ENCODE assay signal across 9 cellular contexts in genomic region chr6:137155830-137156229, GRCh38. TPM values are rescaled to one million over a fixed set of nuclear protein-coding genes. Genes with fewer than 3 reads are reported as not detected.
DNase-seq lines count a peak whose midpoint lies in the region; ATAC-seq and TF ChIP-seq lines count a peak whose summit lies in the region.
"Had no signal": no experiment of that assay in that cellular context is flagged by ENCODE, and none has a peak within 500 bp of the region (broad histone marks: within the 10 kb centered on the region; RNA-seq: fewer than 3 reads in every experiment).

No MANE protein-coding gene starts in this region.

- no peaks in the 10 kb centered on the region for H4K20me1 ChIP-seq in KMS-11 (ENCODE audit: insufficient read depth)

- peak overlapping the region; percentile 15 for H3K27ac Mint-ChIP-seq in activated T-helper 2 cell treated with anti-CD3 and anti-CD28 coated beads, Interferon-gamma antibody, Interleukin-2, Interleukin-4, amounts not matched to agents 10 μg/mL and 5 μg/mL and 100 μg/mL, durations not matched to agents 14 hours and 24 hours and 36 hours
- H3K27ac Mint-ChIP-seq in natural killer cell treated with Interleukin-12 subunit alpha and Interleukin-12 subunit beta and Interleukin-15 and Interleukin-18, amount 100 ng/mL, for 72 hours: peak overlapping the region; percentile 79 to 89

- H3K9ac ChIP-seq in KMS-11: no peak overlapping the region

- TF ChIP-seq CTCF in KMS-11 (conservative IDR thresholded peaks at IDR 0.05; ENCODE audit: low read depth, low read length) (no peak), stomach (IDR thresholded peaks at IDR 0.05) (no peak), WERI-Rb-1 (IDR thresholded peaks at IDR 0.05; ENCODE audit: low read depth, low read length) (no peak)

- H3K4me3 Mint-ChIP-seq in activated T-helper 2 cell treated with anti-CD3 and anti-CD28 coated beads, Interferon-gamma antibody, Interleukin-2, Interleukin-4, amounts not matched to agents 10 μg/mL and 5 μg/mL and 100 μg/mL, durations not matched to agents 14 hours and 24 hours and 36 hours (ENCODE audit: low read depth): peak overlapping the region; percentile 28
- peak overlapping the region; percentile 72 for H3K4me3 Mint-ChIP-seq in natural killer cell treated with Interleukin-12 subunit alpha and Interleukin-12 subunit beta and Interleukin-15 and Interleukin-18, amount 100 ng/mL, for 72 hours

- DNase-seq in activated T-helper 2 cell treated with anti-CD3 and anti-CD28 coated beads, Interferon-gamma antibody, Interleukin-2, Interleukin-4, amounts not matched to agents 10 μg/mL and 5 μg/mL and 100 μg/mL, durations not matched to agents 14 hours and 24 hours and 36 hours (ENCODE audit: low spot score): peak; percentile 44
- peak; percentile 76 for DNase-seq in natural killer cell treated with Interleukin-12 subunit alpha and Interleukin-12 subunit beta and Interleukin-15 and Interleukin-18, amount 100 ng/mL, for 72 hours (ENCODE audit: low spot score)
- no peak for DNase-seq in Right ventricle myocardium superior
- no peak for DNase-seq in stimulated activated naive CD4-positive, alpha-beta T cell treated with Interleukin-2 at 50 U/mL for 16 hours (lab: John Stamatoyannopoulos, UW)
- DNase-seq in stomach: no peak
- no peak for DNase-seq in WERI-Rb-1

- no peaks in the 10 kb centered on the region for H3K79me2 ChIP-seq in KMS-11 (ENCODE audit: insufficient read depth, low read depth)

- peaks cover 43% of the 10 kb centered on the region for H3K9me3 Mint-ChIP-seq in activated T-helper 2 cell treated with anti-CD3 and anti-CD28 coated beads, Interferon-gamma antibody, Interleukin-2, Interleukin-4, amounts not matched to agents 10 μg/mL and 5 μg/mL and 100 μg/mL, durations not matched to agents 14 hours and 24 hours and 36 hours
- no peaks in the 10 kb centered on the region for H3K9me3 Mint-ChIP-seq in natural killer cell treated with Interleukin-12 subunit alpha and Interleukin-12 subunit beta and Interleukin-15 and Interleukin-18, amount 100 ng/mL, for 72 hours

- peaks cover 12% of the 10 kb centered on the region for H3K27me3 Mint-ChIP-seq in activated T-helper 2 cell treated with anti-CD3 and anti-CD28 coated beads, Interferon-gamma antibody, Interleukin-2, Interleukin-4, amounts not matched to agents 10 μg/mL and 5 μg/mL and 100 μg/mL, durations not matched to agents 14 hours and 24 hours and 36 hours (ENCODE audit: low read depth)
- peaks cover 2 to 6% of the 10 kb centered on the region in 2 donors for H3K27me3 Mint-ChIP-seq in natural killer cell treated with Interleukin-12 subunit alpha and Interleukin-12 subunit beta and Interleukin-15 and Interleukin-18, amount 100 ng/mL, for 72 hours

- H3K4me1 ChIP-seq in KMS-11 (ENCODE audit: low read depth, poor library complexity, severe bottlenecking): peaks cover 13% of the 10 kb centered on the region
- H3K4me1 ChIP-seq in stomach: peaks cover 0 to 11% (median 0%) of the 10 kb centered on the region in 4 donors

- intact Hi-C loops in activated T-helper 2 cell treated with anti-CD3 and anti-CD28 coated beads, Interferon-gamma antibody, Interleukin-2, Interleukin-4, amounts not matched to agents 10 μg/mL and 5 μg/mL and 100 μg/mL, durations not matched to agents 14 hours and 24 hours and 36 hours (cut with micrococcal nuclease): loop anchor here (1.0 to 5.0 kb wide), 3 partner anchors 9 to 61 kb away; partner anchors contain the start of gene IFNGR1
- intact Hi-C loops in Right ventricle myocardium superior (cut with DNase I): no loop called here
- intact Hi-C loops in stomach (cut with DNase I; ENCODE audit: low total_unique reads): no loop called here

- H3K27me3 ChIP-seq in KMS-11 (ENCODE audit: insufficient read depth, low read depth): no peaks in the 10 kb centered on the region
- H3K27me3 ChIP-seq in stomach: no peaks in the 10 kb centered on the region
- H3K27me3 ChIP-seq in WERI-Rb-1 (ENCODE audit: insufficient read depth, low read depth, severe bottlenecking): peaks cover 6% of the 10 kb centered on the region

- no peaks in the 10 kb centered on the region for H3K36me3 ChIP-seq in KMS-11 (ENCODE audit: insufficient read depth)
- no peaks in the 10 kb centered on the region for H3K36me3 ChIP-seq in stomach
- H3K36me3 ChIP-seq in WERI-Rb-1: no peaks in the 10 kb centered on the region

- H3K4me1 Mint-ChIP-seq in activated T-helper 2 cell treated with anti-CD3 and anti-CD28 coated beads, Interferon-gamma antibody, Interleukin-2, Interleukin-4, amounts not matched to agents 10 μg/mL and 5 μg/mL and 100 μg/mL, durations not matched to agents 14 hours and 24 hours and 36 hours (ENCODE audit: low read depth): peaks cover 19% of the 10 kb centered on the region
- peaks cover 16 to 20% of the 10 kb centered on the region in 2 donors for H3K4me1 Mint-ChIP-seq in natural killer cell treated with Interleukin-12 subunit alpha and Interleukin-12 subunit beta and Interleukin-15 and Interleukin-18, amount 100 ng/mL, for 72 hours (ENCODE audit: low read depth in 2 of 2)

- H3K4me2 ChIP-seq in KMS-11: peak overlapping the region; percentile 3

- no peak for TF ChIP-seq EP300 in stomach (IDR thresholded peaks at IDR 0.05)

- H3K9me3 ChIP-seq in stomach (peaks cover 0 to 11% (median 0%) of the 10 kb centered on the region in 4 donors), WERI-Rb-1 (ENCODE audit: severe bottlenecking) (no peaks in the 10 kb centered on the region)

- 65 to 88% (median 85%) methylated on average over 2 of the region's 2 CpGs for WGBS in stomach, 5 donors

- ATAC-seq in GM18511 (IDR thresholded peaks at IDR 0.05; ENCODE audit: unreplicated experiment): peak; percentile 82
- peak; percentile 93 for ATAC-seq in natural killer cell treated with Interleukin-12 subunit alpha and Interleukin-12 subunit beta and Interleukin-15 and Interleukin-18, amount 100 ng/mL, for 72 hours
- ATAC-seq in Right ventricle myocardium superior (ENCODE audit: poor library complexity): no peak

- H3K4me3 ChIP-seq in KMS-11 (IDR thresholded peaks at IDR 0.05; ENCODE audit: insufficient read depth, low read depth, low read length) (no peak overlapping the region), stomach (no peak overlapping the region), WERI-Rb-1 (ENCODE audit: low read depth, low read length) (no peak overlapping the region)

- H3K27ac ChIP-seq in KMS-11 (no peak overlapping the region), stomach (peak overlapping the region in 1 of 5 donors; percentile 41), WERI-Rb-1 (no peak overlapping the region)

- peaks cover 33% of the 10 kb centered on the region for H3K36me3 Mint-ChIP-seq in activated T-helper 2 cell treated with anti-CD3 and anti-CD28 coated beads, Interferon-gamma antibody, Interleukin-2, Interleukin-4, amounts not matched to agents 10 μg/mL and 5 μg/mL and 100 μg/mL, durations not matched to agents 14 hours and 24 hours and 36 hours (ENCODE audit: low read depth)
- peaks cover 21% of the 10 kb centered on the region for H3K36me3 Mint-ChIP-seq in natural killer cell treated with Interleukin-12 subunit alpha and Interleukin-12 subunit beta and Interleukin-15 and Interleukin-18, amount 100 ng/mL, for 72 hours

- no peak overlapping the region for H2AFZ ChIP-seq in KMS-11 (ENCODE audit: low read depth)

- no peak for TF ChIP-seq POLR2A in stomach (IDR thresholded peaks at IDR 0.05)

RNA-seq across cellular contexts. Expression of gene IL22RA2, which starts 17.6 kb away (rescaled TPM):
- total RNA-seq in activated T-helper 2 cell treated with anti-CD3 and anti-CD28 coated beads, Interferon-gamma antibody, Interleukin-2, Interleukin-4, amounts not matched to agents 10 μg/mL and 5 μg/mL and 100 μg/mL, durations not matched to agents 14 hours and 24 hours and 36 hours: not detected in 2 replicates
- total RNA-seq in natural killer cell treated with Interleukin-12 subunit alpha and Interleukin-12 subunit beta and Interleukin-15 and Interleukin-18, amount 100 ng/mL, for 72 hours: not detected
- total RNA-seq in Right ventricle myocardium superior (not detected), stomach (not detected)
- under 1 TPM in 1 of 3 donors, not detected in 2; 0.05 TPM for polyA plus RNA-seq in stomach
- total RNA-seq: lung microvascular endothelial cell had no signal

Comparison
In these comparisons a context has a peak if more than half of its experiments do, and no peak if none do; other contexts are left out.
1. DNase-seq: peak in activated T-helper 2 cell treated with anti-CD3 and anti-CD28 coated beads, Interferon-gamma antibody, Interleukin-2, Interleukin-4, amounts not matched to agents 10 μg/mL and 5 μg/mL and 100 μg/mL, durations not matched to agents 14 hours and 24 hours and 36 hours (single experiment) and natural killer cell treated with Interleukin-12 subunit alpha and Interleukin-12 subunit beta and Interleukin-15 and Interleukin-18, amount 100 ng/mL, for 72 hours (single experiment); none in Right ventricle myocardium superior (single experiment), stimulated activated naive CD4-positive, alpha-beta T cell treated with Interleukin-2 at 50 U/mL for 16 hours (single experiment), stomach (single experiment) and WERI-Rb-1 (single experiment).